1 cellular context compared by ENCODE assay signal in the genomic region with DNA sequence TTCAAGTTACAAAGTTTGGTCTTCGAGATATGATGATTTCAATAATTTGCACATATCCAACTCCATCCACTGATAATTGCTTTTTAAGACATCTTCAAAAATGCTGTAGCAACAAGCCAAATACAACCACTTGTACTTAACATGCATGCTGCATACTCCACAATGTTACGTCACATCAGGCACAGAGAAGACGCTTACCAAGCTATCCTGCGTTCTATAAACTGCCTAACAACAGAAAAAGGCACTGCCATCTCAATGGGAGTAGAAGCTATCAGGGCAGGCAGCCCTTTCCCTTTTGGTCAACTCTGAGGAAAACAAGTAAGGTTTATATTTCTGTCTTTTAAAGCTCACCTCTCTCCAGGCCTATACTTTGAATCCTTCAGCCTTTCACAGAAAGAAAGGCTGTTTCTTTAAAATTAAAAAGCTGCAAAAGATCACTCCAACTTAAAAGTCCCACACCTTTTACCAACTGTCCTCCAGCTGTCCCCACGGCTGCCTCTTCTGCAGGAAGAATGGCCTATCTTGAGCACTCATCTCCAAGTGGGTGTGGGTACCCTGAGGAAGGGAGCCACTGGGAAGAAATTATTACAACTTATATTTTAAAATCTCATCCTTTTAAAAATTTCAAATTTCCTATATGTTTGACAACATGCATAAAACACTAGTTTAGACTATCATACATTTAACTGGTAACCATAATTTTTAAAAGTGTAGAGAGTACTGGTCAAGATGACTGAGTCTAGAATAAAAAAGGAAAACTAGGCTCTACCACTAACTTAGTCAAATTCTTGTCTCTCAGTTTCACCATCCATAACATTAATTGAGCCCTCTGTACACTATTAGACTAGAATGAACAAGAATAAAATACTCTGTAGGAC.
TF ChIP-seq lines count a peak whose summit lies in the region.

No MANE protein-coding gene starts in this region.

TF ChIP-seq in K562, 482 proteins besides CTCF, POLR2A, EP300 and RAD21 (continued from another document and continues in another):
- TF ChIP-seq ZNF518B (CRISPR knock-in tag; IDR thresholded peaks at IDR 0.05) (no peak), SMARCE1 (IDR thresholded peaks at IDR 0.05) (0 out of 2 replicates have a peak, but pooled peaks have one; percentile 19), CGGBP1 (CRISPR knock-in tag; IDR thresholded peaks at IDR 0.05) (no peak), BMI1 (IDR thresholded peaks at IDR 0.05; ENCODE audit: low read length) (no peak), SMAD1 (IDR thresholded peaks at IDR 0.05; ENCODE audit: low read depth, low read length, partially characterized antibody) (no peak), SIN3A (IDR thresholded peaks at IDR 0.05; ENCODE audit: borderline replicate concordance in 2 of 2, control insufficient read depth in 1 of 2, low read depth in 2 of 2, low read length in 2 of 2) (no peak), NELFE (IDR thresholded peaks at IDR 0.05; ENCODE audit: insufficient read depth, insufficient read length) (no peak), RBM34 (IDR thresholded peaks at IDR 0.05; ENCODE audit: borderline replicate concordance, insufficient read depth, low read length) (no peak), NCOA4 (IDR thresholded peaks at IDR 0.05; ENCODE audit: partially characterized antibody) (no peak), CEBPG (CRISPR knock-in tag; IDR thresholded peaks at IDR 0.05) (peak; percentile 63; the same call in 1 of the 2 replicates), CEBPG (tag; conservative IDR thresholded peaks at IDR 0.05 in 1 of 2, IDR thresholded peaks at IDR 0.05 in 1 of 2) (peak; percentile 53 to 63; a peak in 3 of 4 replicates), ATF1 (CRISPR knock-in tag; IDR thresholded peaks at IDR 0.05) (no peak), ATF1 (tag; IDR thresholded peaks at IDR 0.05) (peak; percentile 82), COPS2 (conservative IDR thresholded peaks at IDR 0.05) (no peak), KLF6 (CRISPR knock-in tag; IDR thresholded peaks at IDR 0.05; ENCODE audit: borderline replicate concordance) (no peak), TFAP4 (CRISPR knock-in tag; IDR thresholded peaks at IDR 0.05; ENCODE audit: borderline replicate concordance) (peak; percentile 60; the same call in 1 of the 2 replicates), GTF3C2 (IDR thresholded peaks at IDR 0.05; ENCODE audit: borderline replicate concordance, extremely low read depth, insufficient read length) (no peak), TRIM28 (IDR thresholded peaks at IDR 0.05) (no peak), ZNF224 (CRISPR knock-in tag; IDR thresholded peaks at IDR 0.05) (no peak), MEF2A (IDR thresholded peaks at IDR 0.05; ENCODE audit: control insufficient read depth, low read depth, low read length) (no peak), NCOA1 (IDR thresholded peaks at IDR 0.05; ENCODE audit: low read depth) (no peak), GABPA (tag; conservative IDR thresholded peaks at IDR 0.05; ENCODE audit: low read depth) (no peak), RFX1 (IDR thresholded peaks at IDR 0.05) (peak; percentile 52), ZNF23 (CRISPR knock-in tag; IDR thresholded peaks at IDR 0.05) (no peak), HDAC2 (IDR thresholded peaks at IDR 0.05) (peak; percentile 68; the same call in 1 of the 2 replicates), ZNF592 (IDR thresholded peaks at IDR 0.05) (0 out of 2 replicates have a peak, but pooled peaks have one; percentile 17), THAP12 (CRISPR knock-in tag; IDR thresholded peaks at IDR 0.05) (no peak), SMARCA4 (IDR thresholded peaks at IDR 0.05) (0 out of 2 replicates have a peak, but pooled peaks have one; percentile 42), PCBP2 (IDR thresholded peaks at IDR 0.05; ENCODE audit: low read depth, low read length, poor library complexity, severe bottlenecking) (no peak)
- TF ChIP-seq, protein P1, sequence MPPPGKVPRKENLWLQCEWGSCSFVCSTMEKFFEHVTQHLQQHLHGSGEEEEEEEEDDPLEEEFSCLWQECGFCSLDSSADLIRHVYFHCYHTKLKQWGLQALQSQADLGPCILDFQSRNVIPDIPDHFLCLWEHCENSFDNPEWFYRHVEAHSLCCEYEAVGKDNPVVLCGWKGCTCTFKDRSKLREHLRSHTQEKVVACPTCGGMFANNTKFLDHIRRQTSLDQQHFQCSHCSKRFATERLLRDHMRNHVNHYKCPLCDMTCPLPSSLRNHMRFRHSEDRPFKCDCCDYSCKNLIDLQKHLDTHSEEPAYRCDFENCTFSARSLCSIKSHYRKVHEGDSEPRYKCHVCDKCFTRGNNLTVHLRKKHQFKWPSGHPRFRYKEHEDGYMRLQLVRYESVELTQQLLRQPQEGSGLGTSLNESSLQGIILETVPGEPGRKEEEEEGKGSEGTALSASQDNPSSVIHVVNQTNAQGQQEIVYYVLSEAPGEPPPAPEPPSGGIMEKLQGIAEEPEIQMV (tag; conservative IDR thresholded peaks at IDR 0.05; ENCODE audit: low read depth) = no peak
- TF ChIP-seq, protein P2, sequence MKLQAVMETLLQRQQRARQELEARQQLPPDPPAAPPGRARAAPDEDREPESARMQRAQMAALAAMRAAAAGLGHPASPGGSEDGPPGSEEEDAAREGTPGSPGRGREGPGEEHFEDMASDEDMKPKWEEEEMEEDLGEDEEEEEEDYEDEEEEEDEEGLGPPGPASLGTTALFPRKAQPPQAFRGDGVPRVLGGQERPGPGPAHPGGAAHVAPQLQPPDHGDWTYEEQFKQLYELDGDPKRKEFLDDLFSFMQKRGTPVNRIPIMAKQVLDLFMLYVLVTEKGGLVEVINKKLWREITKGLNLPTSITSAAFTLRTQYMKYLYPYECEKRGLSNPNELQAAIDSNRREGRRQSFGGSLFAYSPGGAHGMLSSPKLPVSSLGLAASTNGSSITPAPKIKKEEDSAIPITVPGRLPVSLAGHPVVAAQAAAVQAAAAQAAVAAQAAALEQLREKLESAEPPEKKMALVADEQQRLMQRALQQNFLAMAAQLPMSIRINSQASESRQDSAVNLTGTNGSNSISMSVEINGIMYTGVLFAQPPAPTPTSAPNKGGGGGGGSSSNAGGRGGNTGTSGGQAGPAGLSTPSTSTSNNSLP (IDR thresholded peaks at IDR 0.05; ENCODE audit: borderline replicate concordance, low read depth, low read length) = no peak
- TF ChIP-seq, protein P3, sequence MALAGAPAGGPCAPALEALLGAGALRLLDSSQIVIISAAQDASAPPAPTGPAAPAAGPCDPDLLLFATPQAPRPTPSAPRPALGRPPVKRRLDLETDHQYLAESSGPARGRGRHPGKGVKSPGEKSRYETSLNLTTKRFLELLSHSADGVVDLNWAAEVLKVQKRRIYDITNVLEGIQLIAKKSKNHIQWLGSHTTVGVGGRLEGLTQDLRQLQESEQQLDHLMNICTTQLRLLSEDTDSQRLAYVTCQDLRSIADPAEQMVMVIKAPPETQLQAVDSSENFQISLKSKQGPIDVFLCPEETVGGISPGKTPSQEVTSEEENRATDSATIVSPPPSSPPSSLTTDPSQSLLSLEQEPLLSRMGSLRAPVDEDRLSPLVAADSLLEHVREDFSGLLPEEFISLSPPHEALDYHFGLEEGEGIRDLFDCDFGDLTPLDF (CRISPR knock-in tag; IDR thresholded peaks at IDR 0.05) = no peak
